In the genomic region with DNA sequence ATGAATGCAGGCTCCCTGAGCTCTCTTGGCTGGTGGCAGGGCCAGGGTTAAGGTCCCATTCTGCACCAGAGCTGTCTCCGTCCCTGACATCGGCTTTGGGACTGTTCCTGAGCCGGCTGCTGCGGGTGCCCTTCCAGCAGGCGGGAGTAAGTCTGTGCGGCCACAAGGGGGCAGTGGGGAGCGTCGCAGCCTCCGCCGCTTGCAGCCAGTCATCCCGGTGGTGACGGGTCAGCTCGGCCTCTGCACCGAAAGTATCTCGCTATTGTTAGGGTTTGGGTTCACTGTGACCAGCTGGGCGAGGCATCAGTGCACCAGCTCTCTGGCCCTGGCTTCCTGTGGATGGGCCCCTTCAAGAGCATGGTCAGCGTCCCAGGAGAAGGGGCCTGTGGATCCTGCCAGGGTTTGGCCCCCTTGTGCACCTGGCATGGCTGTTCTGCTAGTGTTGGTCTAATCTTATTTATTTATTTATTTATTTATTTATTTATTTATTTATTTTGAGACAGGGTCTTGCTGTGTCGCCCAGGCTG, we compare ENCODE assay signal across 8 cellular contexts. TPM values are rescaled to one million over a fixed set of nuclear protein-coding genes. Genes with fewer than 3 reads are reported as not detected.
A peak's percentile ranks its signal among the peaks of the same experiment; 100 is the strongest.
DNase-seq lines count a peak whose midpoint lies in the region; ATAC-seq and TF ChIP-seq lines count a peak whose summit lies in the region.

No MANE protein-coding gene starts in this region.

- ATAC-seq in HG03175 (IDR thresholded peaks at IDR 0.05; ENCODE audit: unreplicated experiment) (peak; percentile 65), Panc1 (peak; percentile 74), GM19328 (IDR thresholded peaks at IDR 0.05; ENCODE audit: unreplicated experiment) (no peak)
- peak; percentile 83 for ATAC-seq in stimulated activated naive CD8-positive, alpha-beta T cell treated with anti-CD3 and anti-CD28 coated beads, Interleukin-15, Interleukin-2, amounts not matched to agents 100 U/mL and 50 U/mL, for 24 hours

- TF ChIP-seq CTCF in Panc1 (IDR thresholded peaks at IDR 0.05): peak; percentile 94
- peak; percentile 96 for TF ChIP-seq CTCF in fibroblast of pulmonary artery (IDR thresholded peaks at IDR 0.05; ENCODE audit: low read length, missing control alignments)
- peak; percentile 67 for TF ChIP-seq CTCF in neural cell (IDR thresholded peaks at IDR 0.05; ENCODE audit: poor library complexity, severe bottlenecking)

- POLR2A ChIA-PET in Panc1 (lab: Charles Lee): interaction anchor here (0.6 kb wide), 2 partner anchors 20 to 136 kb away, joined by 3 to 5 read pairs; no protein-coding TSS in a partner anchor

- H3K4me3 ChIP-seq in Panc1 (ENCODE audit: low read depth in 2 of 2, low read length in 2 of 2): peak overlapping the region in 1 of 2 experiments; percentile 37; a peak in 2 of 4 replicates
- H3K4me3 ChIP-seq in fibroblast of pulmonary artery (replicated peaks; ENCODE audit: low read depth, low read length): no peak overlapping the region
- no peak overlapping the region for H3K4me3 ChIP-seq in neural cell (ENCODE audit: low read length)

- no peaks in the 10 kb centered on the region for H3K9me2 ChIP-seq in neural cell (ENCODE audit: insufficient read depth, low read length)

- in situ Hi-C loops in Panc1 (cut with HindIII; ENCODE audit: low pct_unique_long_range_greater_than_20kb, low sequenced_read_pairs): no loop called here

- peaks cover 12% of the 10 kb centered on the region for H3K4me1 Mint-ChIP-seq in activated T-helper 2 cell treated with anti-CD3 and anti-CD28 coated beads, Interferon-gamma antibody, Interleukin-2, Interleukin-4, amounts not matched to agents 10 μg/mL and 5 μg/mL and 100 μg/mL, durations not matched to agents 14 hours and 24 hours and 36 hours (ENCODE audit: low read depth)

- no peaks in the 10 kb centered on the region for H3F3A ChIP-seq in neural cell (ENCODE audit: insufficient read depth, low read length, poor library complexity, severe bottlenecking)

- DNase-seq in EL (peak; percentile 76), Panc1 (ENCODE audit: low read depth, low spot score) (no peak), fibroblast of pulmonary artery (ENCODE audit: low read depth) (peak; percentile 86)
- DNase-seq in activated T-helper 2 cell treated with anti-CD3 and anti-CD28 coated beads, Interferon-gamma antibody, Interleukin-2, Interleukin-4, amounts not matched to agents 10 μg/mL and 5 μg/mL and 100 μg/mL, durations not matched to agents 14 hours and 24 hours and 36 hours (ENCODE audit: low spot score): peak; percentile 55
- DNase-seq in stimulated activated naive CD8-positive, alpha-beta T cell treated with anti-CD3 and anti-CD28 coated beads, Interleukin-15, Interleukin-2, amounts not matched to agents 100 U/mL and 50 U/mL, for 24 hours: peak; percentile 85

- H3K27me3 ChIP-seq in Panc1 (ENCODE audit: control insufficient read depth, insufficient read depth, low read length): no peaks in the 10 kb centered on the region
- H3K27me3 ChIP-seq in neural cell (ENCODE audit: insufficient read depth, low read depth, low read length): no peaks in the 10 kb centered on the region

- H3K4me3 Mint-ChIP-seq in activated T-helper 2 cell treated with anti-CD3 and anti-CD28 coated beads, Interferon-gamma antibody, Interleukin-2, Interleukin-4, amounts not matched to agents 10 μg/mL and 5 μg/mL and 100 μg/mL, durations not matched to agents 14 hours and 24 hours and 36 hours (ENCODE audit: low read depth): no peak overlapping the region

- peak overlapping the region; percentile 40 for H3K27ac Mint-ChIP-seq in activated T-helper 2 cell treated with anti-CD3 and anti-CD28 coated beads, Interferon-gamma antibody, Interleukin-2, Interleukin-4, amounts not matched to agents 10 μg/mL and 5 μg/mL and 100 μg/mL, durations not matched to agents 14 hours and 24 hours and 36 hours

- intact Hi-C loops in Panc1 (cut with micrococcal nuclease; ENCODE audit: unreplicated experiment): no loop called here
- intact Hi-C loops in activated T-helper 2 cell treated with anti-CD3 and anti-CD28 coated beads, Interferon-gamma antibody, Interleukin-2, Interleukin-4, amounts not matched to agents 10 μg/mL and 5 μg/mL and 100 μg/mL, durations not matched to agents 14 hours and 24 hours and 36 hours (cut with micrococcal nuclease): no loop called here

- no peaks in the 10 kb centered on the region for H3K36me3 ChIP-seq in Panc1 (ENCODE audit: control insufficient read depth, insufficient read depth, low read length)
- H3K36me3 ChIP-seq in neural cell (ENCODE audit: insufficient read depth, low read length): no peaks in the 10 kb centered on the region

- H3K4me2 ChIP-seq in neural cell (ENCODE audit: low read length): no peak overlapping the region

- no peak overlapping the region for H2AFZ ChIP-seq in neural cell (ENCODE audit: low read depth, low read length)

- TF ChIP-seq RAD21 in neural cell (conservative IDR thresholded peaks at IDR 0.05): no peak

- TF ChIP-seq EP300 in neural cell (conservative IDR thresholded peaks at IDR 0.05; ENCODE audit: poor library complexity, severe bottlenecking): no peak

- no peaks in the 10 kb centered on the region for H3K27me3 Mint-ChIP-seq in activated T-helper 2 cell treated with anti-CD3 and anti-CD28 coated beads, Interferon-gamma antibody, Interleukin-2, Interleukin-4, amounts not matched to agents 10 μg/mL and 5 μg/mL and 100 μg/mL, durations not matched to agents 14 hours and 24 hours and 36 hours (ENCODE audit: low read depth)

- H3K36me3 Mint-ChIP-seq in activated T-helper 2 cell treated with anti-CD3 and anti-CD28 coated beads, Interferon-gamma antibody, Interleukin-2, Interleukin-4, amounts not matched to agents 10 μg/mL and 5 μg/mL and 100 μg/mL, durations not matched to agents 14 hours and 24 hours and 36 hours (ENCODE audit: low read depth): peaks cover 4% of the 10 kb centered on the region

- peak overlapping the region; percentile 72 for H3K27ac ChIP-seq in Panc1 (ENCODE audit: low read length)
- no peak overlapping the region for H3K27ac ChIP-seq in neural cell (ENCODE audit: low read length)

- H3K4me1 ChIP-seq in Panc1 (ENCODE audit: control insufficient read depth, insufficient read depth, low read length): peaks cover 63% of the 10 kb centered on the region

- H3K79me2 ChIP-seq in neural cell (replicated peaks; ENCODE audit: insufficient read depth, low read length): no peaks in the 10 kb centered on the region

- BruUV-seq in Panc1 (replicated peaks; lab: Mats Ljungman, UMichigan): no TSS peak

- no peaks in the 10 kb centered on the region for H3K9me3 ChIP-seq in Panc1 (ENCODE audit: control insufficient read depth, insufficient read depth, low read depth, low read length)
- H3K9me3 ChIP-seq in neural cell (ENCODE audit: low read length): no peaks in the 10 kb centered on the region

- no peak overlapping the region for H3K9ac ChIP-seq in neural cell (ENCODE audit: low read length)

- H3K9me3 Mint-ChIP-seq in activated T-helper 2 cell treated with anti-CD3 and anti-CD28 coated beads, Interferon-gamma antibody, Interleukin-2, Interleukin-4, amounts not matched to agents 10 μg/mL and 5 μg/mL and 100 μg/mL, durations not matched to agents 14 hours and 24 hours and 36 hours: no peaks in the 10 kb centered on the region

- CTCF ChIA-PET in Panc1 (lab: Charles Lee): interaction anchor here (0.6 to 1.0 kb wide), 3 partner anchors 9 to 67 kb away, joined by 3 to 11 read pairs (median 3); a partner anchor contains a TSS

- no peaks in the 10 kb centered on the region for H4K20me1 ChIP-seq in neural cell (ENCODE audit: insufficient read depth)

TF ChIP-seq in neural cell, 6 proteins besides CTCF, POLR2A, EP300 and RAD21 (continues in another document):
- TF ChIP-seq SMC3 (conservative IDR thresholded peaks at IDR 0.05; ENCODE audit: poor library complexity): peak; percentile 30
- TF ChIP-seq MXI1 (conservative IDR thresholded peaks at IDR 0.05; ENCODE audit: poor library complexity, severe bottlenecking): no peak

RNA-seq across cellular contexts. Expression of a gene that starts 15.1 kb away (rescaled TPM):
- 180 TPM for total RNA-seq in Panc1 (2021; ENCODE audit: unreplicated experiment)
- 341 TPM for polyA plus RNA-seq in Panc1 (2012; ENCODE audit: insufficient read length)
- 129 and 136 TPM in 2 replicates for total RNA-seq in activated T-helper 2 cell treated with anti-CD3 and anti-CD28 coated beads, Interferon-gamma antibody, Interleukin-2, Interleukin-4, amounts not matched to agents 10 μg/mL and 5 μg/mL and 100 μg/mL, durations not matched to agents 14 hours and 24 hours and 36 hours
- 615 and 696 TPM in 2 replicates for polyA plus RNA-seq in neural cell
- polyA minus RNA-seq in neural cell: 124 and 130 TPM in 2 replicates

RNA-seq across cellular contexts. Expression of a gene that starts 26.2 kb away (rescaled TPM):
- total RNA-seq in Panc1 (2021; ENCODE audit: unreplicated experiment): not detected
- polyA plus RNA-seq in Panc1 (2012; ENCODE audit: insufficient read length): not detected
- total RNA-seq in activated T-helper 2 cell treated with anti-CD3 and anti-CD28 coated beads, Interferon-gamma antibody, Interleukin-2, Interleukin-4, amounts not matched to agents 10 μg/mL and 5 μg/mL and 100 μg/mL, durations not matched to agents 14 hours and 24 hours and 36 hours: 0.14 TPM in 1 of 2 replicates, not detected in the other
- polyA plus RNA-seq in neural cell: not detected in 2 replicates
- polyA minus RNA-seq in neural cell: not detected in 2 replicates

RNA-seq across cellular contexts. Expression of a gene that starts 27.3 kb away (rescaled TPM):
- total RNA-seq in Panc1 (2021; ENCODE audit: unreplicated experiment): 233 TPM
- 250 TPM for polyA plus RNA-seq in Panc1 (2012; ENCODE audit: insufficient read length)
- 128 and 134 TPM in 2 replicates for total RNA-seq in activated T-helper 2 cell treated with anti-CD3 and anti-CD28 coated beads, Interferon-gamma antibody, Interleukin-2, Interleukin-4, amounts not matched to agents 10 μg/mL and 5 μg/mL and 100 μg/mL, durations not matched to agents 14 hours and 24 hours and 36 hours
- polyA plus RNA-seq in neural cell: 31.4 and 42.4 TPM in 2 replicates
- polyA minus RNA-seq in neural cell: 21.2 and 25.6 TPM in 2 replicates

RNA-seq across cellular contexts. Expression of a gene that starts 38.5 kb away (rescaled TPM):
- 149 TPM for total RNA-seq in Panc1 (2021; ENCODE audit: unreplicated experiment)
- polyA plus RNA-seq in Panc1 (2012; ENCODE audit: insufficient read length): 101 TPM
- 113 TPM in 2 replicates for total RNA-seq in activated T-helper 2 cell treated with anti-CD3 and anti-CD28 coated beads, Interferon-gamma antibody, Interleukin-2, Interleukin-4, amounts not matched to agents 10 μg/mL and 5 μg/mL and 100 μg/mL, durations not matched to agents 14 hours and 24 hours and 36 hours
- polyA plus RNA-seq in neural cell: 64.6 and 70.9 TPM in 2 replicates
- polyA minus RNA-seq in neural cell: 50.4 and 54.5 TPM in 2 replicates
